15 cellular contexts compared by ENCODE assay signal in genomic region chr10:118734477-118734876, GRCh38. TPM values are rescaled to one million over a fixed set of nuclear protein-coding genes. Genes with fewer than 3 reads are reported as not detected.
A peak's percentile ranks its signal among the peaks of the same experiment; 100 is the strongest.
DNase-seq lines count a peak whose midpoint lies in the region; ATAC-seq and TF ChIP-seq lines count a peak whose summit lies in the region.
"Had no signal": no experiment of that assay in that cellular context is flagged by ENCODE, and none has a peak within 500 bp of the region (broad histone marks: within the 10 kb centered on the region; RNA-seq: fewer than 3 reads in every experiment).

No MANE protein-coding gene starts in this region.

- TF ChIP-seq POLR2A in transverse colon (IDR thresholded peaks at IDR 0.05): no peak

- peaks cover 70% of the 10 kb centered on the region for H3K4me1 ChIP-seq in CD4-positive, alpha-beta memory T cell (ENCODE audit: insufficient read depth, low read length)
- peaks cover 57 to 97% (median 78%) of the 10 kb centered on the region in 4 donors for H3K4me1 ChIP-seq in transverse colon

- no peaks in the 10 kb centered on the region for H3K36me3 ChIP-seq in CD4-positive, alpha-beta memory T cell (ENCODE audit: insufficient read depth, low read length)
- H3K36me3 ChIP-seq in transverse colon: no peaks in the 10 kb centered on the region

- POLR2A ChIA-PET in CD4-positive, alpha-beta memory T cell (lab: Charles Lee; ENCODE audit: partially characterized antibody): interaction anchor here (6.3 kb wide), 1 partner anchor 20 kb away, joined by 39 read pairs; the partner anchor contains the start of gene CACUL1

- H3K9me3 ChIP-seq in CD4-positive, alpha-beta memory T cell (ENCODE audit: control insufficient read depth in 1 of 2, low read length in 2 of 2): no peaks in the 10 kb centered on the region
- H3K9me3 ChIP-seq in transverse colon: no peaks in the 10 kb centered on the region

- WGBS in transverse colon (ENCODE audit: low coverage in 1 of 2), 2 donors: 82 to 90% methylated on average over 2 of the region's 2 CpGs

- H3K4me3 ChIP-seq in CD4-positive, alpha-beta memory T cell (ENCODE audit: low read length in 2 of 2): no peak overlapping the region
- H3K4me3 ChIP-seq in astrocyte of the spinal cord (ENCODE audit: low read depth, low read length) (no peak overlapping the region), transverse colon (no peak overlapping the region)

- no peak overlapping the region for H3K27ac ChIP-seq in CD4-positive, alpha-beta memory T cell (ENCODE audit: low read depth, low read length)
- H3K27ac ChIP-seq in transverse colon: no peak overlapping the region
- H3K27ac ChIP-seq: RWPE1 had no signal

- TF ChIP-seq EP300 in transverse colon (IDR thresholded peaks at IDR 0.05; ENCODE audit: low read depth): no peak

- TF ChIP-seq CTCF in HFFc6 (IDR thresholded peaks at IDR 0.05) (peak; percentile 64), astrocyte of the spinal cord (IDR thresholded peaks at IDR 0.05; ENCODE audit: low read depth, low read length) (peak; percentile 33), neural crest cell (conservative IDR thresholded peaks at IDR 0.05) (peak; percentile 39), transverse colon (IDR thresholded peaks at IDR 0.05) (peak in 1 of 5 experiments; percentile 5)

- ATAC-seq in GM18498 (IDR thresholded peaks at IDR 0.05; ENCODE audit: unreplicated experiment): no peak

- peak overlapping the region in 4 of 7 donors; percentile 28 to 75 (median 33) for H3K27ac Mint-ChIP-seq in CD4-positive, alpha-beta memory T cell
- H3K27ac Mint-ChIP-seq in HFFc6 (no peak overlapping the region), neural crest cell (ENCODE audit: unreplicated experiment) (no peak overlapping the region)
- H3K27ac Mint-ChIP-seq: activated B cell treated with CpG ODN at 0.5 μM for 24 hours; stimulated activated naive CD8-positive, alpha-beta T cell treated with anti-CD3 and anti-CD28 coated beads, Interleukin-15, Interleukin-2, amounts not matched to agents 100 ng/mL and 50 ng/mL, for 24 hours had no signal

- no peaks in the 10 kb centered on the region for H3K27me3 Mint-ChIP-seq in CD4-positive, alpha-beta memory T cell
- no peaks in the 10 kb centered on the region for H3K27me3 Mint-ChIP-seq in HFFc6 (ENCODE audit: insufficient read depth)
- H3K27me3 Mint-ChIP-seq in neural crest cell (ENCODE audit: low read depth): no peaks in the 10 kb centered on the region
- H3K27me3 Mint-ChIP-seq: activated B cell treated with CpG ODN at 0.5 μM for 24 hours; memory B cell; stimulated activated naive CD8-positive, alpha-beta T cell treated with anti-CD3 and anti-CD28 coated beads, Interleukin-15, Interleukin-2, amounts not matched to agents 100 ng/mL and 50 ng/mL, for 24 hours had no signal

- H3K4me3 Mint-ChIP-seq in CD4-positive, alpha-beta memory T cell: peak overlapping the region in 1 of 8 donors; percentile 32
- H3K4me3 Mint-ChIP-seq in HFFc6 (no peak overlapping the region), neural crest cell (no peak overlapping the region)
- H3K4me3 Mint-ChIP-seq: activated B cell treated with CpG ODN at 0.5 μM for 24 hours; memory B cell; stimulated activated naive CD8-positive, alpha-beta T cell treated with anti-CD3 and anti-CD28 coated beads, Interleukin-15, Interleukin-2, amounts not matched to agents 100 ng/mL and 50 ng/mL, for 24 hours had no signal

- H3K36me3 Mint-ChIP-seq in CD4-positive, alpha-beta memory T cell: no peaks in the 10 kb centered on the region
- H3K36me3 Mint-ChIP-seq in HFFc6 (ENCODE audit: low read depth) (no peaks in the 10 kb centered on the region), neural crest cell (ENCODE audit: low read depth) (no peaks in the 10 kb centered on the region)

- DNase-seq in CD4-positive, alpha-beta memory T cell: no peak
- no peak for DNase-seq in HFFc6
- DNase-seq in astrocyte of the spinal cord (ENCODE audit: low read depth, low spot score): no peak
- no peak for DNase-seq in neural crest cell (ENCODE audit: low read depth, low spot score)
- no peak for DNase-seq in NCI-H128 (lab: John Stamatoyannopoulos, UW; ENCODE audit: unreplicated experiment)
- no peak for DNase-seq in transverse colon
- DNase-seq: activated B cell treated with CpG ODN at 0.5 μM for 24 hours; DMS 273 treated with DMSO at 0.1 percent for 48 hours; effector CD4-positive, alpha-beta T cell; Karpas-422; stimulated activated CD4-positive, alpha-beta T cell treated with anti-CD3 and anti-CD28 coated beads, Interleukin-4, amount 100 ng/mL, for 4 hours had no signal

- in situ Hi-C loops in astrocyte of the spinal cord (cut with HindIII; ENCODE audit: low sequenced_read_pairs) (no loop called here), transverse colon (cut with MboI; ENCODE audit: low pct_ligation_motif_present in 1 of 4, low pct_unique_long_range_greater_than_20kb in 1 of 4, low sequenced_read_pairs in 3 of 4) (no loop called here)

- CTCF ChIA-PET in CD4-positive, alpha-beta memory T cell (lab: Charles Lee; ENCODE audit: partially characterized antibody): interaction anchor here (1.3 to 4.3 kb wide), 3 partner anchors 20 to 166 kb away, joined by 3 to 27 read pairs (median 16); partner anchors contain the start of gene CACUL1

- H3K27me3 ChIP-seq in CD4-positive, alpha-beta memory T cell (ENCODE audit: insufficient read depth, low read length): no peaks in the 10 kb centered on the region
- H3K27me3 ChIP-seq in transverse colon: no peaks in the 10 kb centered on the region

- intact Hi-C loops in CD4-positive, alpha-beta memory T cell (cut with micrococcal nuclease): no loop called here
- intact Hi-C loops in transverse colon (cut with DNase I; ENCODE audit: low total_unique reads): no loop called here

- H3K9me3 Mint-ChIP-seq in CD4-positive, alpha-beta memory T cell: no peaks in the 10 kb centered on the region
- H3K9me3 Mint-ChIP-seq in HFFc6 (no peaks in the 10 kb centered on the region), neural crest cell (no peaks in the 10 kb centered on the region)
- H3K9me3 Mint-ChIP-seq: activated B cell treated with CpG ODN at 0.5 μM for 24 hours; memory B cell; stimulated activated naive CD8-positive, alpha-beta T cell treated with anti-CD3 and anti-CD28 coated beads, Interleukin-15, Interleukin-2, amounts not matched to agents 100 ng/mL and 50 ng/mL, for 24 hours had no signal

- H3K4me1 Mint-ChIP-seq in CD4-positive, alpha-beta memory T cell: peaks cover 71 to 98% (median 83%) of the 10 kb centered on the region in 4 donors
- H3K4me1 Mint-ChIP-seq in HFFc6 (ENCODE audit: low read depth) (peaks cover 35% of the 10 kb centered on the region), neural crest cell (peaks cover 19% of the 10 kb centered on the region)

RNA-seq across cellular contexts. Expression of gene CACUL1, which starts 20.3 kb away (rescaled TPM):
- 10 to 100 TPM; 32.1 to 32.3 TPM for total RNA-seq in CD4-positive, alpha-beta memory T cell
- 10 to 100 TPM; 14.9 to 30.5 TPM for polyA plus RNA-seq in CD4-positive, alpha-beta memory T cell
- 10 to 100 TPM; 31.5 to 34.0 (median 32.7) TPM for total RNA-seq in HFFc6 (2021; fragmentation: NEBNext Ultra II Directional; extraction: Animal tissue kit (Norgen Biotek cat#: 25700))
- total RNA-seq in neural crest cell: 45.2 and 47.4 TPM in 2 replicates
- total RNA-seq in transverse colon: 10 to 100 TPM; 13.1 to 29.1 (median 23.2) TPM

Comparison
In these comparisons a context has a peak if more than half of its experiments do, and no peak if none do; other contexts are left out.
1. H3K27ac Mint-ChIP-seq: peak in CD4-positive, alpha-beta memory T cell (4 of 7); none in HFFc6 (single experiment) and neural crest cell (single experiment).